ENCODE assay signal across 8 cellular contexts in genomic region chr22:21567456-21568206, GRCh38. TPM values are rescaled to one million over a fixed set of nuclear protein-coding genes. Genes with fewer than 3 reads are reported as not detected.
A peak's percentile ranks its signal among the peaks of the same experiment; 100 is the strongest.
DNase-seq lines count a peak whose midpoint lies in the region; ATAC-seq and TF ChIP-seq lines count a peak whose summit lies in the region.

Gene UBE2L3 (plus strand): TSS chr22:21567714. CDS start chr22:21567745, 31 bp downstream.

- in situ Hi-C loops in GM13977 (cut with MboI; ENCODE audit: low pct_unique_long_range_greater_than_20kb, low sequenced_read_pairs, unreplicated experiment), result no loop called here

- peaks cover 1% of the 10 kb centered on the region for H3K36me3 ChIP-seq in effector memory CD4-positive, alpha-beta T cell (ENCODE audit: control insufficient read depth, insufficient read depth, low read length)

- H3K4me1 ChIP-seq in effector memory CD4-positive, alpha-beta T cell (ENCODE audit: control insufficient read depth, insufficient read depth, low read length, poor library complexity, severe bottlenecking), result peaks cover 34% of the 10 kb centered on the region

- TF ChIP-seq CTCF in GM13977 (IDR thresholded peaks at IDR 0.05; ENCODE audit: extremely low read depth, insufficient read depth, missing control alignments), result no peak

- peak; percentile 71 for ATAC-seq in HG03280 (IDR thresholded peaks at IDR 0.05; ENCODE audit: unreplicated experiment)

- H3K27me3 ChIP-seq in effector memory CD4-positive, alpha-beta T cell (replicated peaks; ENCODE audit: control insufficient read depth, insufficient read depth, low read length, poor library complexity, severe bottlenecking), result no peaks in the 10 kb centered on the region

- no peaks in the 10 kb centered on the region for H3K9me3 ChIP-seq in effector memory CD4-positive, alpha-beta T cell (ENCODE audit: control insufficient read depth, low read length)

- H3K27ac ChIP-seq in effector memory CD4-positive, alpha-beta T cell (ENCODE audit: insufficient read depth, low read length, poor library complexity, severe bottlenecking), result peak within 1 kb of the TSS; percentile 91

- peak within 1 kb of the TSS; percentile 79 for H3K4me3 ChIP-seq in effector memory CD4-positive, alpha-beta T cell (ENCODE audit: insufficient read depth, low read depth, low read length, poor library complexity, severe bottlenecking)

- DNase-seq in GM13977 (ENCODE audit: low spot score) (peak; percentile 94), NOMO-1 (lab: John Stamatoyannopoulos, UW; ENCODE audit: unreplicated experiment in 2 of 2) (peak; percentile 72 to 85), lung microvascular endothelial cell (ENCODE audit: low read depth in 2 of 2) (peak; percentile 80 to 88), OCI-M2 (lab: John Stamatoyannopoulos, UW; ENCODE audit: unreplicated experiment) (no peak)
- DNase-seq in activated CD8-positive, alpha-beta memory T cell treated with anti-CD3 and anti-CD28 coated beads for 4 hours (ENCODE audit: low read depth in 2 of 2), result peak; percentile 60 to 62
- peak; percentile 63 to 75 (median 69) for DNase-seq in effector memory CD4-positive, alpha-beta T cell
- peak; percentile 66 to 84 (median 72) for DNase-seq in stimulated activated CD4-positive, alpha-beta T cell treated with anti-CD3 and anti-CD28 coated beads, TNF-alpha, amount 100 ng/mL, for 24 hours (ENCODE audit: low read depth in 3 of 3)

RNA-seq across cellular contexts. Expression of gene UBE2L3, which starts in this region (rescaled TPM):
- total RNA-seq in lung microvascular endothelial cell, result 21.4 and 23.3 TPM in 2 replicates
